Comparison of ENCODE assay signal across 19 cellular contexts in genomic region chr3:32431481-32431880, GRCh38. TPM values are rescaled to one million over a fixed set of nuclear protein-coding genes. Genes with fewer than 3 reads are reported as not detected.
DNase-seq lines count a peak whose midpoint lies in the region; ATAC-seq and TF ChIP-seq lines count a peak whose summit lies in the region.
"Had no signal": no experiment of that assay in that cellular context is flagged by ENCODE, and none has a peak within 500 bp of the region (broad histone marks: within the 10 kb centered on the region; RNA-seq: fewer than 3 reads in every experiment).

No MANE protein-coding gene starts in this region.

- no peaks in the 10 kb centered on the region for H3K36me3 ChIP-seq in right atrium auricular region
- no peaks in the 10 kb centered on the region for H3K36me3 ChIP-seq in thymus (ENCODE audit: control insufficient read depth, insufficient read depth)
- H3K36me3 ChIP-seq: ascending aorta, suprapubic skin had no signal

- H3K4me1 Mint-ChIP-seq in T-helper 17 cell (peaks cover 66% of the 10 kb centered on the region), progenitor cell of endocrine pancreas (ENCODE audit: low read depth) (no peaks in the 10 kb centered on the region)
- peaks cover 61 to 78% of the 10 kb centered on the region in 2 donors for H3K4me1 Mint-ChIP-seq in effector memory CD8-positive, alpha-beta T cell (ENCODE audit: low read depth in 2 of 2)

- no peaks in the 10 kb centered on the region for H3K27me3 ChIP-seq in right atrium auricular region
- no peaks in the 10 kb centered on the region for H3K27me3 ChIP-seq in thymus (ENCODE audit: control insufficient read depth, insufficient read depth)
- H3K27me3 ChIP-seq: ascending aorta, suprapubic skin had no signal

- no peaks in the 10 kb centered on the region for H3K9me3 ChIP-seq in right atrium auricular region
- H3K9me3 ChIP-seq in T-helper 17 cell (ENCODE audit: control insufficient read depth, low read length, poor library complexity, severe bottlenecking): no peaks in the 10 kb centered on the region
- H3K9me3 ChIP-seq in thymus (ENCODE audit: control insufficient read depth): no peaks in the 10 kb centered on the region
- H3K9me3 ChIP-seq: ascending aorta, suprapubic skin had no signal

- 95% methylated on average over 3 of the region's 3 CpGs for WGBS in thymus

- peak; percentile 44 for DNase-seq in right atrium auricular region (ENCODE audit: low spot score)
- no peak for DNase-seq in left cardiac atrium
- DNase-seq in T-helper 17 cell: no peak
- DNase-seq in effector memory CD8-positive, alpha-beta T cell: no peak
- DNase-seq in NCI-H2171 (lab: John Stamatoyannopoulos, UW): no peak
- no peak for DNase-seq in progenitor cell of endocrine pancreas (ENCODE audit: low spot score, unreplicated experiment)
- DNase-seq in SIG-M5 treated with dmso at 0.1 percent for 504 hours (lab: John Stamatoyannopoulos, UW; ENCODE audit: unreplicated experiment): no peak
- DNase-seq: GF-D8; MM.1S; NCI-H187 treated with DMSO at 0.1 percent for 48 hours; NCI-H446 treated with DMSO at 0.1 percent for 48 hours; nucleus accumbens; SHP77; stimulated activated CD4-positive, alpha-beta T cell treated with anti-CD3 and anti-CD28 coated beads, Interleukin-1b, Interleukin-23, amount 100 ng/mL, for 48 hours; T1000 had no signal

- H3K27ac Mint-ChIP-seq in T-helper 17 cell (peak overlapping the region; percentile 96), progenitor cell of endocrine pancreas (no peak overlapping the region)
- H3K27ac Mint-ChIP-seq in effector memory CD8-positive, alpha-beta T cell: peak overlapping the region; percentile 96 to 99

- H3K4me3 Mint-ChIP-seq in T-helper 17 cell (peak overlapping the region; percentile 7), progenitor cell of endocrine pancreas (ENCODE audit: low read depth) (no peak overlapping the region)
- H3K4me3 Mint-ChIP-seq in effector memory CD8-positive, alpha-beta T cell: peak overlapping the region; percentile 76 to 79

- TF ChIP-seq CTCF in right atrium auricular region (IDR thresholded peaks at IDR 0.05) (no peak), progenitor cell of endocrine pancreas (IDR thresholded peaks at IDR 0.05; ENCODE audit: unreplicated experiment) (no peak)

- no peak overlapping the region for H3K4me3 ChIP-seq in right atrium auricular region
- no peak overlapping the region for H3K4me3 ChIP-seq in thymus (ENCODE audit: low read length)
- H3K4me3 ChIP-seq: ascending aorta, suprapubic skin had no signal

- H3K27me3 Mint-ChIP-seq in T-helper 17 cell: no peaks in the 10 kb centered on the region
- H3K27me3 Mint-ChIP-seq in effector memory CD8-positive, alpha-beta T cell: no peaks in the 10 kb centered on the region
- no peaks in the 10 kb centered on the region for H3K27me3 Mint-ChIP-seq in progenitor cell of endocrine pancreas

- peaks cover 3% of the 10 kb centered on the region for H3K36me3 Mint-ChIP-seq in T-helper 17 cell (ENCODE audit: low read depth)
- H3K36me3 Mint-ChIP-seq in effector memory CD8-positive, alpha-beta T cell (ENCODE audit: insufficient read depth): peaks cover 15% of the 10 kb centered on the region
- no peaks in the 10 kb centered on the region for H3K36me3 Mint-ChIP-seq in progenitor cell of endocrine pancreas (ENCODE audit: insufficient read depth)

- ATAC-seq in left cardiac atrium: no peak
- no peak for ATAC-seq in T-helper 17 cell
- ATAC-seq in effector memory CD8-positive, alpha-beta T cell (replicated peaks): no peak
- ATAC-seq: sciatic nerve had no signal

- no peaks in the 10 kb centered on the region for H3K9me3 Mint-ChIP-seq in effector memory CD8-positive, alpha-beta T cell
- H3K9me3 Mint-ChIP-seq in progenitor cell of endocrine pancreas (ENCODE audit: low read depth): no peaks in the 10 kb centered on the region

- H3K4me1 ChIP-seq in right atrium auricular region (peaks cover 0 to 8% of the 10 kb centered on the region in 2 donors), thymus (ENCODE audit: control insufficient read depth, insufficient read depth, low read length) (peaks cover 31% of the 10 kb centered on the region)
- H3K4me1 ChIP-seq: ascending aorta had no signal

- intact Hi-C loops in left cardiac atrium (cut with DNase I): no loop called here

- H3K27ac ChIP-seq in right atrium auricular region (no peak overlapping the region), thymus (ENCODE audit: low read depth) (peak overlapping the region; percentile 54)
- H3K27ac ChIP-seq: ascending aorta, suprapubic skin had no signal

RNA-seq across cellular contexts. Expression of gene CMTM7, which starts 39.8 kb away (rescaled TPM):
- 10 to 100 TPM in 1 of 2 donors, 1 to 10 TPM in 1; 8.2 to 10.5 TPM for total RNA-seq in right atrium auricular region
- 10 to 100 TPM in 1 of 2 donors, 1 to 10 TPM in 1; 8.0 to 10.2 TPM for total RNA-seq in left cardiac atrium
- total RNA-seq in T-helper 17 cell: 10 to 100 TPM; 38.5 to 45.3 TPM
- 45.7 TPM for polyA plus RNA-seq in thymus
- total RNA-seq in progenitor cell of endocrine pancreas: 24.6 and 29.6 TPM in 2 replicates
